In genomic region chr6:25991785-25992412, GRCh38 we compare ENCODE assay signal across 8 cellular contexts.
DNase-seq lines count a peak whose midpoint lies in the region; ATAC-seq, FAIRE-seq and TF ChIP-seq lines count a peak whose summit lies in the region.

No MANE protein-coding gene starts in this region.

- no peaks in the 10 kb centered on the region for H3K27me3 ChIP-seq in brain microvascular endothelial cell (replicated peaks)

- peak overlapping the region; percentile 74 for H3K27ac ChIP-seq in brain microvascular endothelial cell

- FAIRE-seq in D721Med (lab: Jason Lieb, UNC): no peak

- H3K36me3 ChIP-seq in brain microvascular endothelial cell (replicated peaks): no peaks in the 10 kb centered on the region

- DNase-seq in GM13976 (ENCODE audit: low spot score) (peak; percentile 77), NCI-H1105 (lab: John Stamatoyannopoulos, UW) (peak; percentile 45), T1000 (lab: John Stamatoyannopoulos, UW) (peak; percentile 39), brain microvascular endothelial cell (peak; percentile 46), iPS DF 19.7 (ENCODE audit: low read depth, low spot score) (peak; percentile 20), retinal pigment epithelial cell (ENCODE audit: low read depth) (no peak), D721Med (ENCODE audit: insufficient read length, low spot score) (no peak)

- TF ChIP-seq CTCF in GM13976 (IDR thresholded peaks at IDR 0.05; ENCODE audit: borderline replicate concordance, control extremely low read depth, extremely low read depth, insufficient read depth, missing control alignments): no peak
- TF ChIP-seq CTCF in brain microvascular endothelial cell (IDR thresholded peaks at IDR 0.05; ENCODE audit: low read depth, low read length, missing control alignments): no peak
- no peak for TF ChIP-seq CTCF in retinal pigment epithelial cell (conservative IDR thresholded peaks at IDR 0.05; ENCODE audit: low read depth, low read length)
- no peak for TF ChIP-seq CTCF in D721Med (IDR thresholded peaks at IDR 0.05; ENCODE audit: insufficient read depth, missing control alignments)

- ATAC-seq in HG02678 (IDR thresholded peaks at IDR 0.05; ENCODE audit: unreplicated experiment): peak; percentile 39

- in situ Hi-C loops in GM13976 (cut with MboI; ENCODE audit: low sequenced_read_pairs, unreplicated experiment): no loop called here
- in situ Hi-C loops in brain microvascular endothelial cell (cut with HindIII; ENCODE audit: low pct_ligation_motif_present, low sequenced_read_pairs): no loop called here

- H3K4me3 ChIP-seq in brain microvascular endothelial cell (ENCODE audit: low read depth, low read length) (peak overlapping the region; percentile 54), retinal pigment epithelial cell (ENCODE audit: low read length) (peak overlapping the region; percentile 77)

Comparison
In these comparisons a context has a peak if more than half of its experiments do, and no peak if none do; other contexts are left out.
1. DNase-seq: peak in GM13976 (single experiment), NCI-H1105 (single experiment), T1000 (single experiment), brain microvascular endothelial cell (single experiment) and iPS DF 19.7 (single experiment); none in retinal pigment epithelial cell (single experiment) and D721Med (single experiment).